Comparison of ENCODE assay signal across 8 cellular contexts in the genomic region with DNA sequence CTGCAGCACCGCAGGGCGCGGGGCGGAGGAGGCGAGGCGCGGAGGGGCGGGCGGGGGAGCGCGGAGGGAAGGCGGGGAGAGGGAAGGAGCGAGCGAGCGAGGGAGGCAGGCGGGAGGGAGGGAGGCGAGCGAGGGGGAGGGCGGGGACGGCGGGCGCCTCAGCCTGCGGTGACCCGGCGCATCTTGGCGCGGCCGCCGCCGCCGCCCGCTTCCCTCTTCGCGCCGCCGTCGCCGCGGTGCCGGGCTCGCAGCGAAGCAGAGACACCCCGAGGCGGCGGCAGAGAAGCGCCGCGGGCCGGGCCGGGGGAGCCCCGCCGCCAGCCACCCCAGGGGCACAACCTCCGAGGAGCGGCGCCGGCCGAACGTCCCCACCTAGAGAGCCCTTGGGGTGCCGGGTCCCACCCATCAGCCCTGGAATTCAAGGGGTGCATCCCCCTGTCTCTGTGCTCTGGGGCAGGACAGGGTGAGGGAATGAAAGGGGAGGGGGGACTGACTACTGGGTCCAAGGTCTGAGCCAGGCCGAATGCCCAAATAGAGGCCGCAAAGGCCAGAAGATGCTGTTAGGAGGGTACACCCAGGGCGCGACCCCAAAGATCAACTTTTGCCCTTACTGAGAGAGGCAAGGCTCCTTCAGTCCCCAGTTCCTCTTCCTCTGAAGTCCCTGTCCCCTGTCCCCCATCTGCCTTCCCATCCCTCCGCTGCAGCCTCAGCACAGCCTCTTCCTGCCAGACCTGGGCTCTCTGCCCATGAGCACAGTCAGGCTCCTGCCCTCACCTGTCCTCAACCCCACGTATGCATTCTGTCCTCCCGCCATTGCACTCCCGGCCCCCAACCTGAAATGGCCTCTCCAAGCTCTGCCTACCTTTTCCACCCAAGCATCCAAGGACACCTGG. TPM values are rescaled to one million over a fixed set of nuclear protein-coding genes. Genes with fewer than 3 reads are reported as not detected.
A peak's percentile ranks its signal among the peaks of the same experiment; 100 is the strongest.
DNase-seq lines count a peak whose midpoint lies in the region; ATAC-seq and TF ChIP-seq lines count a peak whose summit lies in the region.

A gene (minus strand): TSS at position 33 of the 893 bp plus-strand sequence. CDS start 133 bp downstream, outside the sequence.

- peaks cover 0 to 22% (median 5%) of the 10 kb centered on the region in 4 donors for H3K27me3 ChIP-seq in upper lobe of left lung

- peaks cover 37% of the 10 kb centered on the region for H3K27me3 Mint-ChIP-seq in endothelial cell (ENCODE audit: unreplicated experiment)

- peak within 1 kb of the TSS; percentile 79 for H3K4me3 Mint-ChIP-seq in endothelial cell (ENCODE audit: unreplicated experiment)

- H3K9me3 ChIP-seq in upper lobe of left lung = no peaks in the 10 kb centered on the region

- H3K9me3 Mint-ChIP-seq in endothelial cell (ENCODE audit: unreplicated experiment) = no peaks in the 10 kb centered on the region

- no peak within 1 kb of the TSS for H3K27ac Mint-ChIP-seq in endothelial cell (ENCODE audit: unreplicated experiment)

- DNase-seq in EL (peak; percentile 71), NOMO-1 treated with DMSO at 0.1 percent for 48 hours (lab: John Stamatoyannopoulos, UW; ENCODE audit: unreplicated experiment) (peak; percentile 52), endothelial cell (ENCODE audit: low spot score) (no peak), midbrain (lab: John Stamatoyannopoulos, UW) (peak; percentile 23), upper lobe of left lung (no peak), H4 (ENCODE audit: low spot score) (no peak)
- DNase-seq in stimulated activated naive CD4-positive, alpha-beta T cell (lab: John Stamatoyannopoulos, UW) = no peak

- TF ChIP-seq CTCF in endothelial cell (IDR thresholded peaks at IDR 0.05; ENCODE audit: unreplicated experiment) (no peak), upper lobe of left lung (IDR thresholded peaks at IDR 0.05) (no peak)

- H3K36me3 Mint-ChIP-seq in endothelial cell (ENCODE audit: low read depth, unreplicated experiment) = peaks cover 17% of the 10 kb centered on the region

- H3K27ac ChIP-seq in upper lobe of left lung = peak within 1 kb of the TSS; percentile 70 to 82 (median 78)

- peak within 1 kb of the TSS; percentile 31 to 61 (median 54) for H3K4me3 ChIP-seq in upper lobe of left lung

- no peaks in the 10 kb centered on the region for H3K36me3 ChIP-seq in upper lobe of left lung

- peaks cover 12 to 30% (median 16%) of the 10 kb centered on the region in 4 donors for H3K4me1 ChIP-seq in upper lobe of left lung

- peaks cover 17% of the 10 kb centered on the region for H3K4me1 Mint-ChIP-seq in endothelial cell (ENCODE audit: unreplicated experiment)

- WGBS in upper lobe of left lung, 2 donors = 10 to 19% methylated on average over 12 to 42 of the region's 67 CpGs

- TF ChIP-seq POLR2A in upper lobe of left lung (IDR thresholded peaks at IDR 0.05) = no peak

- peak in 1 of 2 donors; percentile 77 for ATAC-seq in upper lobe of left lung (ENCODE audit: low FRiP score in 2 of 2)
- no peak for ATAC-seq in HG02973 (IDR thresholded peaks at IDR 0.05; ENCODE audit: unreplicated experiment)

- TF ChIP-seq EP300 in upper lobe of left lung (IDR thresholded peaks at IDR 0.05) = no peak

RNA-seq across cellular contexts. Expression of the gene that starts here (rescaled TPM):
- total RNA-seq in endothelial cell (ENCODE audit: unreplicated experiment) (1.5 TPM), upper lobe of left lung (100 to 1,000 TPM in 1 of 6 donors, 10 to 100 TPM in 5; 10.0 to 114 (median 25.7) TPM)
- 0.21 and 1.2 TPM in 2 replicates for total RNA-seq in H4 (2014; rRNA removed; shearing (Covaris generic))

Comparison
In these comparisons a context has a peak if more than half of its experiments do, and no peak if none do; other contexts are left out.
1. DNase-seq: peak in EL (single experiment), NOMO-1 treated with DMSO at 0.1 percent for 48 hours (single experiment) and midbrain (single experiment); none in endothelial cell (single experiment), upper lobe of left lung (0 of 2), H4 (single experiment) and stimulated activated naive CD4-positive, alpha-beta T cell (0 of 6).